25 cellular contexts compared by ENCODE assay signal in genomic region chr17:52134641-52135040, GRCh38. TPM values are rescaled to one million over a fixed set of nuclear protein-coding genes. Genes with fewer than 3 reads are reported as not detected.
"Had no signal": no experiment of that assay in that cellular context is flagged by ENCODE, and none has a peak within 500 bp of the region (broad histone marks: within the 10 kb centered on the region; RNA-seq: fewer than 3 reads in every experiment).

No MANE protein-coding gene starts in this region.

- H3K4me3 Mint-ChIP-seq: activated CD4-positive, alpha-beta T cell treated with anti-CD3 and anti-CD28 coated beads, Interleukin-2, amount 10 ng/mL, durations not matched to agents 7 days and 5 days; activated CD8-positive, alpha-beta T cell treated with anti-CD3 and anti-CD28 coated beads, Interleukin-2, amount 10 ng/mL, durations not matched to agents 7 days and 5 days; activated naive CD4-positive, alpha-beta T cell treated with anti-CD3 and anti-CD28 coated beads, Interleukin-2, amount 10 ng/mL, durations not matched to agents 7 days and 5 days; activated naive CD8-positive, alpha-beta T cell treated with anti-CD3 and anti-CD28 coated beads, Interleukin-2, amount 50 U/mL, for 24 hours; activated T-cell treated with anti-CD3 and anti-CD28 coated beads, Interleukin-2, amount 50 U/mL, for 24 hours; neural progenitor cell had no signal

- ATAC-seq: activated CD8-positive, alpha-beta T cell treated with anti-CD3 and anti-CD28 coated beads, Interleukin-2, amount 10 ng/mL, durations not matched to agents 7 days and 5 days; activated naive CD8-positive, alpha-beta T cell treated with anti-CD3 and anti-CD28 coated beads, Interleukin-2, amount 50 U/mL, for 24 hours; stimulated activated naive CD8-positive, alpha-beta T cell treated with anti-CD3 and anti-CD28 coated beads, Interleukin-15, Interleukin-2, amounts not matched to agents 100 U/mL and 50 U/mL, for 24 hours had no signal

- H3K36me3 Mint-ChIP-seq: activated naive CD4-positive, alpha-beta T cell treated with anti-CD3 and anti-CD28 coated beads, Interleukin-2, amount 10 ng/mL, durations not matched to agents 7 days and 5 days; neural progenitor cell had no signal

- H3K27ac Mint-ChIP-seq: activated CD4-positive, alpha-beta T cell treated with anti-CD3 and anti-CD28 coated beads, Interleukin-2, amount 10 ng/mL, durations not matched to agents 7 days and 5 days; activated CD8-positive, alpha-beta T cell treated with anti-CD3 and anti-CD28 coated beads, Interleukin-2, amount 10 ng/mL, durations not matched to agents 7 days and 5 days; activated naive CD4-positive, alpha-beta T cell treated with anti-CD3 and anti-CD28 coated beads, Interleukin-2, amount 10 ng/mL, durations not matched to agents 7 days and 5 days; activated naive CD8-positive, alpha-beta T cell treated with anti-CD3 and anti-CD28 coated beads, Interleukin-2, amount 50 U/mL, for 24 hours; activated T-cell treated with anti-CD3 and anti-CD28 coated beads, Interleukin-2, amount 50 U/mL, for 24 hours; neural progenitor cell; progenitor cell of endocrine pancreas had no signal

- H3K4me1 ChIP-seq: esophagus squamous epithelium, left ventricle myocardium inferior, right atrium auricular region, suprapubic skin, transverse colon, uterus had no signal

- H2AFZ ChIP-seq: hepatocyte, neural progenitor cell had no signal

- H3K27me3 ChIP-seq: brain microvascular endothelial cell, esophagus squamous epithelium, hepatocyte, neural progenitor cell, right atrium auricular region, suprapubic skin, transverse colon, uterus had no signal

- FAIRE-seq: islet of Langerhans had no signal

- H3K9me3 Mint-ChIP-seq: activated naive CD4-positive, alpha-beta T cell treated with anti-CD3 and anti-CD28 coated beads, Interleukin-2, amount 10 ng/mL, durations not matched to agents 7 days and 5 days; activated T-cell treated with anti-CD3 and anti-CD28 coated beads, Interleukin-2, amount 50 U/mL, for 24 hours; neural progenitor cell had no signal

- H3K36me3 ChIP-seq: brain microvascular endothelial cell, esophagus squamous epithelium, left ventricle myocardium inferior, neural progenitor cell, right atrium auricular region, suprapubic skin, transverse colon, uterus had no signal

- H3K4me1 Mint-ChIP-seq: activated CD4-positive, alpha-beta T cell treated with anti-CD3 and anti-CD28 coated beads, Interleukin-2, amount 10 ng/mL, durations not matched to agents 7 days and 5 days; activated naive CD4-positive, alpha-beta T cell treated with anti-CD3 and anti-CD28 coated beads, Interleukin-2, amount 10 ng/mL, durations not matched to agents 7 days and 5 days; activated naive CD8-positive, alpha-beta T cell treated with anti-CD3 and anti-CD28 coated beads, Interleukin-2, amount 50 U/mL, for 24 hours had no signal

- DNase-seq: activated CD4-positive, alpha-beta T cell treated with anti-CD3 and anti-CD28 coated beads, Interleukin-2, amount 10 ng/mL, durations not matched to agents 7 days and 5 days; activated CD8-positive, alpha-beta T cell treated with anti-CD3 and anti-CD28 coated beads, Interleukin-2, amount 10 ng/mL, durations not matched to agents 7 days and 5 days; activated naive CD4-positive, alpha-beta T cell treated with anti-CD3 and anti-CD28 coated beads, Interleukin-2, amount 10 ng/mL, durations not matched to agents 7 days and 5 days; activated naive CD8-positive, alpha-beta T cell treated with anti-CD3 and anti-CD28 coated beads, Interleukin-2, amount 50 U/mL, for 24 hours; activated T-cell treated with anti-CD3 and anti-CD28 coated beads, Interleukin-2, amount 50 U/mL, for 24 hours; anterior cingulate cortex; brain microvascular endothelial cell; cerebellar nuclear complex; effector CD4-positive, alpha-beta T cell; esophagus squamous epithelium; left ventricle myocardium inferior; stimulated activated CD4-positive, alpha-beta T cell treated with anti-CD3 and anti-CD28 coated beads, Interleukin-2, amount 100 ng/mL, for 24 hours; stimulated activated naive CD8-positive, alpha-beta T cell treated with anti-CD3 and anti-CD28 coated beads, Interleukin-15, Interleukin-2, amounts not matched to agents 100 U/mL and 50 U/mL, for 24 hours; T1000; transverse colon; uterus had no signal

- H3K79me2 ChIP-seq: hepatocyte had no signal

- H3K9me3 ChIP-seq: esophagus squamous epithelium, right atrium auricular region, transverse colon, uterus had no signal

- H3K9ac ChIP-seq: neural progenitor cell had no signal

- H3K4me3 ChIP-seq: esophagus squamous epithelium, hepatocyte, left ventricle myocardium inferior, neural progenitor cell, right atrium auricular region, suprapubic skin, transverse colon, uterus had no signal

- H3K27ac ChIP-seq: brain microvascular endothelial cell, esophagus squamous epithelium, hepatocyte, left ventricle myocardium inferior, neural progenitor cell, right atrium auricular region, suprapubic skin, transverse colon, uterus had no signal

- H3K4me2 ChIP-seq: hepatocyte, neural progenitor cell had no signal

RNA-seq across cellular contexts. Expression of gene CA10, which starts 23.9 kb away (rescaled TPM):
- total RNA-seq: activated CD4-positive, alpha-beta T cell treated with anti-CD3 and anti-CD28 coated beads, Interleukin-2, amount 10 ng/mL, durations not matched to agents 7 days and 5 days; activated CD8-positive, alpha-beta T cell treated with anti-CD3 and anti-CD28 coated beads, Interleukin-2, amount 10 ng/mL, durations not matched to agents 7 days and 5 days; glomerular endothelial cell; left ventricle myocardium inferior; osteoblast; right atrium auricular region; suprapubic skin; T-helper 1 cell treated with Interleukin-12 subunit alpha and Interleukin-12 subunit beta and Interleukin-4 antibody, amounts not matched to agents 30 ng/mL and 1 ng/mL, for 36 hours had no signal
- polyA plus RNA-seq: hepatocyte had no signal
